Comparison of ENCODE assay signal across 10 cellular contexts in genomic region chr19:53869805-53870484, GRCh38. TPM values are rescaled to one million over a fixed set of nuclear protein-coding genes. Genes with fewer than 3 reads are reported as not detected.
DNase-seq lines count a peak whose midpoint lies in the region; ATAC-seq and TF ChIP-seq lines count a peak whose summit lies in the region.
"Not testable (repeated sequence)": the region's sequence is repeated elsewhere in the genome, so short reads cannot be mapped to it uniquely, and the experiment has no call there.
"Had no signal": no experiment of that assay in that cellular context is flagged by ENCODE, and none has a peak within 500 bp of the region (broad histone marks: within the 10 kb centered on the region; RNA-seq: fewer than 3 reads in every experiment).

No MANE protein-coding gene starts in this region.

- peaks cover 37% of the 10 kb centered on the region for H3K36me3 Mint-ChIP-seq in activated CD4-positive, alpha-beta T cell treated with anti-CD3 and anti-CD28 coated beads for 36 hours (ENCODE audit: low read depth)
- H3K36me3 Mint-ChIP-seq in chondrocyte (ENCODE audit: low read depth), result peaks cover 26% of the 10 kb centered on the region

- CTCF ChIA-PET in activated CD4-positive, alpha-beta T cell treated with anti-CD3 and anti-CD28 coated beads for 36 hours (lab: Charles Lee), result interaction anchor here (0.6 kb wide), 1 partner anchor 15 kb away, joined by 3 read pairs; no protein-coding TSS in a partner anchor

- intact Hi-C loops in activated CD4-positive, alpha-beta T cell treated with anti-CD3 and anti-CD28 coated beads for 36 hours (cut with DNase I, micrococcal nuclease), result loop anchor here (1.0 to 10.0 kb wide), 12 partner anchors 9 to 1785 kb away; partner anchors contain the start of genes CNOT3 (in 1 of the 2), LENG1 (in 1 of the 2), LENG9 (in 1 of the 2) and NDUFA3 (in 1 of the 2)

- peaks cover 16% of the 10 kb centered on the region for H3K36me3 ChIP-seq in H7 (replicated peaks; ENCODE audit: control insufficient read depth, insufficient read depth, low read length)
- H3K36me3 ChIP-seq in iPS-15b (ENCODE audit: control insufficient read depth, insufficient read depth, low read length), result peaks cover 25% of the 10 kb centered on the region
- H3K36me3 ChIP-seq in neutrophil, result peaks cover 38% of the 10 kb centered on the region
- peaks cover 7 to 41% (median 20%) of the 10 kb centered on the region in 4 donors for H3K36me3 ChIP-seq in upper lobe of left lung

- peak overlapping the region; percentile 97 for H3K27ac ChIP-seq in neutrophil
- peak overlapping the region; percentile 91 to 98 (median 96) for H3K27ac ChIP-seq in upper lobe of left lung

- H3K9ac ChIP-seq in iPS-15b (ENCODE audit: low read depth, low read length), result not testable (repeated sequence)

- not testable (repeated sequence) for H3K27me3 ChIP-seq in H7 (ENCODE audit: control insufficient read depth, insufficient read depth, low read length); iPS-15b (ENCODE audit: control insufficient read depth, insufficient read depth, low read length); neutrophil; upper lobe of left lung

- H3K9me3 Mint-ChIP-seq in activated CD4-positive, alpha-beta T cell treated with anti-CD3 and anti-CD28 coated beads for 36 hours (ENCODE audit: low read depth); chondrocyte (ENCODE audit: low read depth): not testable (repeated sequence)

- H3K4me3 Mint-ChIP-seq in activated CD4-positive, alpha-beta T cell treated with anti-CD3 and anti-CD28 coated beads for 36 hours, result peak overlapping the region; percentile 91
- peak overlapping the region; percentile 96 for H3K4me3 Mint-ChIP-seq in chondrocyte (ENCODE audit: unreplicated experiment)

- H3K9me3 ChIP-seq in iPS-15b (ENCODE audit: control insufficient read depth, insufficient read depth, low read length); neutrophil; upper lobe of left lung: not testable (repeated sequence)

- TF ChIP-seq CTCF in chondrocyte (IDR thresholded peaks at IDR 0.05); neutrophil (IDR thresholded peaks at IDR 0.05): not testable (repeated sequence)
- peak in 1 of 6 experiments; percentile 3 for TF ChIP-seq CTCF in upper lobe of left lung (IDR thresholded peaks at IDR 0.05)

- POLR2A ChIA-PET in activated CD4-positive, alpha-beta T cell treated with anti-CD3 and anti-CD28 coated beads for 36 hours (lab: Charles Lee), result not testable (repeated sequence)

- not testable (repeated sequence) for H3K27me3 Mint-ChIP-seq in activated CD4-positive, alpha-beta T cell treated with anti-CD3 and anti-CD28 coated beads for 36 hours; chondrocyte (ENCODE audit: low read depth)

- H3K4me1 Mint-ChIP-seq in activated CD4-positive, alpha-beta T cell treated with anti-CD3 and anti-CD28 coated beads for 36 hours, result peaks cover 57% of the 10 kb centered on the region
- H3K4me1 Mint-ChIP-seq in chondrocyte (ENCODE audit: low read depth), result peaks cover 54% of the 10 kb centered on the region

- H3K4me1 ChIP-seq in iPS-15b (ENCODE audit: control insufficient read depth, insufficient read depth, low read length), result not testable (repeated sequence)
- H3K4me1 ChIP-seq in neutrophil (ENCODE audit: control insufficient read depth in 1 of 2, insufficient read depth in 1 of 2, low read depth in 1 of 2, low read length in 1 of 2) (peaks cover 68% of the 10 kb centered on the region in 2 experiments), upper lobe of left lung (peaks cover 40 to 83% (median 50%) of the 10 kb centered on the region in 4 donors)

- peak overlapping the region; percentile 83 for H3K27ac Mint-ChIP-seq in activated CD4-positive, alpha-beta T cell treated with anti-CD3 and anti-CD28 coated beads for 36 hours
- peak overlapping the region; percentile 85 for H3K27ac Mint-ChIP-seq in chondrocyte (ENCODE audit: unreplicated experiment)

- WGBS in upper lobe of left lung, 2 donors, result 15 to 48% methylated on average over 3 to 4 of the region's 24 CpGs

- TF ChIP-seq EP300 in upper lobe of left lung (IDR thresholded peaks at IDR 0.05), result not testable (repeated sequence)

- DNase-seq in H7; activated CD4-positive, alpha-beta T cell treated with anti-CD3 and anti-CD28 coated beads for 36 hours; chondrocyte (ENCODE audit: low spot score): not testable (repeated sequence)
- DNase-seq in upper lobe of left lung, result peak in 1 of 2 donors; percentile 85

- TF ChIP-seq POLR2A in upper lobe of left lung (IDR thresholded peaks at IDR 0.05), result not testable (repeated sequence)

- not testable (repeated sequence) for ATAC-seq in activated CD4-positive, alpha-beta T cell treated with anti-CD3 and anti-CD28 coated beads for 36 hours; upper lobe of left lung (ENCODE audit: low FRiP score in 2 of 2)

- H3K4me3 ChIP-seq in H7 (ENCODE audit: insufficient read depth, low read depth, low read length), result peak overlapping the region; percentile 87
- peak overlapping the region; percentile 95 for H3K4me3 ChIP-seq in iPS-15b (ENCODE audit: low read depth, low read length)
- peak overlapping the region; percentile 97 to 100 for H3K4me3 ChIP-seq in neutrophil (ENCODE audit: low read depth in 1 of 2, low read length in 1 of 2)
- H3K4me3 ChIP-seq in upper lobe of left lung, result peak overlapping the region; percentile 60 to 95 (median 78)

RNA-seq across cellular contexts. Expression of gene MYADM, which starts 2.3 kb away (rescaled TPM):
- total RNA-seq in H7 (2014; rRNA removed; shearing (Covaris generic)), result 37.5 and 44.9 TPM in 2 replicates
- total RNA-seq in activated CD4-positive, alpha-beta T cell treated with anti-CD3 and anti-CD28 coated beads for 36 hours, result 10 to 100 TPM; 46.4 to 54.6 TPM
- total RNA-seq in chondrocyte (184 to 293 TPM (median 292 TPM) in 3 replicates), upper lobe of left lung (100 to 1,000 TPM in 4 of 6 donors, 10 to 100 TPM in 2; 31.4 to 312 (median 145) TPM)

RNA-seq across cellular contexts. Expression of gene PRKCG, which starts 12.1 kb away (rescaled TPM):
- total RNA-seq in H7 (2014; rRNA removed; shearing (Covaris generic)), result 1.1 and 1.7 TPM in 2 replicates
- total RNA-seq in activated CD4-positive, alpha-beta T cell treated with anti-CD3 and anti-CD28 coated beads for 36 hours, result under 1 TPM in 1 of 2 experiments, not detected in 1; 0.25 TPM
- total RNA-seq in chondrocyte (0.15 to 0.56 TPM in 2 of 3 replicates, not detected in the other), upper lobe of left lung (1 to 10 TPM in 1 of 6 donors, under 1 TPM in 2, not detected in 3; 0.17 to 1.0 (median 0.39) TPM)
- total RNA-seq: Daoy, dermis microvascular lymphatic vessel endothelial cell, lung microvascular endothelial cell, M059J had no signal

RNA-seq across cellular contexts. Expression of gene CACNG7, which starts 39.1 kb away (rescaled TPM):
- 3.8 and 4.5 TPM in 2 replicates for total RNA-seq in H7 (2014; rRNA removed; shearing (Covaris generic))
- not detected for total RNA-seq in activated CD4-positive, alpha-beta T cell treated with anti-CD3 and anti-CD28 coated beads for 36 hours
- total RNA-seq in chondrocyte, result not detected in 3 replicates
- not detected for total RNA-seq in upper lobe of left lung
- total RNA-seq: dermis microvascular lymphatic vessel endothelial cell, lung microvascular endothelial cell, M059J had no signal

RNA-seq across cellular contexts. Expression of gene NLRP12, which starts 45.8 kb away (rescaled TPM):
- total RNA-seq in H7 (2014; rRNA removed; shearing (Covaris generic)), result 12.7 and 16.1 TPM in 2 replicates
- not detected for total RNA-seq in activated CD4-positive, alpha-beta T cell treated with anti-CD3 and anti-CD28 coated beads for 36 hours
- total RNA-seq in chondrocyte (not detected in 3 replicates), upper lobe of left lung (10 to 100 TPM in 1 of 6 donors, 1 to 10 TPM in 5; 3.1 to 10.3 (median 6.7) TPM)
- total RNA-seq: Daoy, M059J had no signal
